8 cellular contexts compared by ENCODE assay signal in the genomic region with DNA sequence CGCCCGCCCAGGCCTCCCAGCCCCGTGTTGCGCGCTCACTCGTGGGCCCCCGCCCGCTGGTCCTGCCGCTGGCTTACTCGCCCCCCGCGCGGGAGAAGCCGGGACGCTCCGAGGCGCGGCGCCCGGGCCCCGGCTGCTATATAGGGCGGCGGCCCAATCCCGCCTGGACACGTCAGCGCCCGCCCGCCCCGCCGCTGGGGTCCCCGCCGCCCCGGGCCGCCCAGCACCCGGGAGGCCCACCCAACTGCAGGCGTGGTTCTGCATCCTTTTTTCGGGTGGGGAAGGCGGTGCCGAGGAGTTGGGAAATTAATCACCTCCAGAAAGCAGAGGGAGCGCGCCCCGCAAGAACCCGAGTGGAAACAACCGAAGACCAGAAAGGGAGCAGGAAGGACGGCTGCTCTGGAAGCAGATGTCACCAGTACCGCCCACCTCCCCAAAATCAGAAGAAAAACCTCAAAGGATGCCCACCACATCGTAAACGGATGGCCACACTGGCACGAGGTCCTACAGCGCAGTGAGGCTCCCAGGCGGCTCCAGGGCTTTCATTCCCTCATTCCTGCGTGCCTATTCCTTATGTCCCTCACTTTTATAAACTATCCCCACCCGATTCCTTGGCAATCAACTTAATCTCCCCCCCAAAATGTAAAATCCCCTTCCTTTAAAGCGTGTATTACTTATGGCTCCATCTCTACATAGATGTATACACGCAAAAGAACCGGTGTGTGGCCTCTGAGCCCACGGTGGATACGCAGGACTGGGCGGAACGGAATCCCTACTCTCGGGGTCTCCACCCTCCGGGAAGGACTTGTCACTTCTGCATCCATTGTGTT. TPM values are rescaled to one million over a fixed set of nuclear protein-coding genes. Genes with fewer than 3 reads are reported as not detected.
A peak's percentile ranks its signal among the peaks of the same experiment; 100 is the strongest.
DNase-seq lines count a peak whose midpoint lies in the region; ATAC-seq and TF ChIP-seq lines count a peak whose summit lies in the region.

No MANE protein-coding gene starts in this region.

- H3K9me3 ChIP-seq in OCI-LY1 (ENCODE audit: low read length) (no peaks in the 10 kb centered on the region), suprapubic skin (no peaks in the 10 kb centered on the region)

- H3K4me1 ChIP-seq in OCI-LY1 (ENCODE audit: insufficient read depth, low read length, severe bottlenecking): peaks cover 14% of the 10 kb centered on the region
- peaks cover 47% of the 10 kb centered on the region for H3K4me1 ChIP-seq in suprapubic skin

- no peak overlapping the region for H3K27ac Mint-ChIP-seq in neural crest cell (ENCODE audit: unreplicated experiment)

- H3K36me3 ChIP-seq in OCI-LY1 (ENCODE audit: insufficient read depth, low read length) (peaks cover 4% of the 10 kb centered on the region), suprapubic skin (peaks cover 3% of the 10 kb centered on the region)

- H3K9me2 ChIP-seq in OCI-LY1 (ENCODE audit: low read depth, low read length): no peaks in the 10 kb centered on the region

- H2AFZ ChIP-seq in OCI-LY1 (ENCODE audit: low read length): no peak overlapping the region

- H4K20me1 ChIP-seq in OCI-LY1 (ENCODE audit: insufficient read depth, low read length): no peaks in the 10 kb centered on the region

- TF ChIP-seq POLR2A in suprapubic skin (IDR thresholded peaks at IDR 0.05): peak in 1 of 2 donors; percentile 19

- TF ChIP-seq CTCF in GM13977 (IDR thresholded peaks at IDR 0.05; ENCODE audit: extremely low read depth, insufficient read depth, missing control alignments): no peak
- TF ChIP-seq CTCF in OCI-LY1 (IDR thresholded peaks at IDR 0.05; ENCODE audit: low read length): no peak
- no peak for TF ChIP-seq CTCF in fibroblast of villous mesenchyme (IDR thresholded peaks at IDR 0.05; ENCODE audit: insufficient read depth, low read depth, low read length)
- no peak for TF ChIP-seq CTCF in neural crest cell (conservative IDR thresholded peaks at IDR 0.05)
- no peak for TF ChIP-seq CTCF in suprapubic skin (IDR thresholded peaks at IDR 0.05)

- H3K4me3 ChIP-seq in OCI-LY1 (ENCODE audit: low read depth, low read length, poor library complexity, severe bottlenecking): peak overlapping the region; percentile 66
- peak overlapping the region; percentile 93 for H3K4me3 ChIP-seq in fibroblast of villous mesenchyme (ENCODE audit: low read depth, low read length)
- H3K4me3 ChIP-seq in suprapubic skin: peak overlapping the region; percentile 95

- peak overlapping the region; percentile 89 for H3K4me3 Mint-ChIP-seq in neural crest cell

- no peaks in the 10 kb centered on the region for H3K79me2 ChIP-seq in OCI-LY1 (ENCODE audit: insufficient read depth, low read length)

- no peak overlapping the region for H3K27ac ChIP-seq in OCI-LY1 (ENCODE audit: low read depth, low read length, poor library complexity, severe bottlenecking)
- H3K27ac ChIP-seq in suprapubic skin: peak overlapping the region; percentile 94

- no peaks in the 10 kb centered on the region for H3F3A ChIP-seq in OCI-LY1 (ENCODE audit: insufficient read depth, low read length)

- H3K9me3 Mint-ChIP-seq in neural crest cell: no peaks in the 10 kb centered on the region

- peaks cover 33% of the 10 kb centered on the region for H3K4me1 Mint-ChIP-seq in neural crest cell

- peak; percentile 57 for ATAC-seq in HG02610 (IDR thresholded peaks at IDR 0.05; ENCODE audit: unreplicated experiment)

- WGBS in suprapubic skin: 23% methylated on average over 25 of the region's 62 CpGs

- H3K27me3 ChIP-seq in OCI-LY1 (ENCODE audit: insufficient read depth, low read length) (no peaks in the 10 kb centered on the region), suprapubic skin (no peaks in the 10 kb centered on the region)

- in situ Hi-C loops in GM13977 (cut with MboI; ENCODE audit: low pct_unique_long_range_greater_than_20kb, low sequenced_read_pairs, unreplicated experiment): no loop called here

- TF ChIP-seq EP300 in suprapubic skin (IDR thresholded peaks at IDR 0.05): no peak

- H3K4me2 ChIP-seq in OCI-LY1 (ENCODE audit: low read length): peak overlapping the region; percentile 58

- peaks cover 16% of the 10 kb centered on the region for H3K36me3 Mint-ChIP-seq in neural crest cell (ENCODE audit: low read depth)

- DNase-seq in GM13977 (ENCODE audit: low spot score) (peak; percentile 85), fibroblast of villous mesenchyme (ENCODE audit: low read depth) (peak; percentile 84), neural crest cell (ENCODE audit: low read depth, low spot score) (peak; percentile 24), suprapubic skin (ENCODE audit: low spot score in 2 of 2) (peak in 1 of 2 donors; percentile 86), 8988T (no peak)
- DNase-seq in activated effector memory CD4-positive, alpha-beta T cell treated with Interleukin-2 at 50 U/mL for 16 hours: peak; percentile 18

- H3K27me3 Mint-ChIP-seq in neural crest cell (ENCODE audit: low read depth): no peaks in the 10 kb centered on the region

- H3K9ac ChIP-seq in OCI-LY1 (ENCODE audit: low read length): no peak overlapping the region; the same call in 1 of the 2 replicates

RNA-seq across cellular contexts. Expression of a gene that starts 42.5 kb away (rescaled TPM):
- total RNA-seq in fibroblast of villous mesenchyme (1,089 and 1,343 TPM in 2 replicates), neural crest cell (320 and 333 TPM in 2 replicates), suprapubic skin (100 to 1,000 TPM; 263 to 400 (median 287) TPM)

RNA-seq across cellular contexts. Expression of a gene that starts 42.8 kb away (rescaled TPM):
- total RNA-seq in fibroblast of villous mesenchyme: 426 and 577 TPM in 2 replicates
- total RNA-seq in neural crest cell: 466 and 490 TPM in 2 replicates
- total RNA-seq in suprapubic skin: 100 to 1,000 TPM; 126 to 233 (median 165) TPM
